ENCODE assay signal across 1 cellular context in genomic region chr10:78976825-78977760, GRCh38.
A peak's percentile ranks its signal among the peaks of the same experiment; 100 is the strongest.
TF ChIP-seq lines count a peak whose summit lies in the region.

No MANE protein-coding gene starts in this region.

TF ChIP-seq in HepG2, 621 proteins besides CTCF, POLR2A, EP300 and RAD21 (continued from another document):
- TF ChIP-seq, protein P1, sequence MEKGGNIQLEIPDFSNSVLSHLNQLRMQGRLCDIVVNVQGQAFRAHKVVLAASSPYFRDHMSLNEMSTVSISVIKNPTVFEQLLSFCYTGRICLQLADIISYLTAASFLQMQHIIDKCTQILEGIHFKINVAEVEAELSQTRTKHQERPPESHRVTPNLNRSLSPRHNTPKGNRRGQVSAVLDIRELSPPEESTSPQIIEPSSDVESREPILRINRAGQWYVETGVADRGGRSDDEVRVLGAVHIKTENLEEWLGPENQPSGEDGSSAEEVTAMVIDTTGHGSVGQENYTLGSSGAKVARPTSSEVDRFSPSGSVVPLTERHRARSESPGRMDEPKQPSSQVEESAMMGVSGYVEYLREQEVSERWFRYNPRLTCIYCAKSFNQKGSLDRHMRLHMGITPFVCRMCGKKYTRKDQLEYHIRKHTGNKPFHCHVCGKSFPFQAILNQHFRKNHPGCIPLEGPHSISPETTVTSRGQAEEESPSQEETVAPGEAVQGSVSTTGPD (CRISPR knock-in tag; IDR thresholded peaks at IDR 0.05): peak; percentile 62; the same call in 1 of the 2 replicates
- TF ChIP-seq ZNF362 (CRISPR knock-in tag; IDR thresholded peaks at IDR 0.05; ENCODE audit: borderline replicate concordance) (0 out of 2 replicates have a peak, but pooled peaks have one; percentile 12), CBX2 (IDR thresholded peaks at IDR 0.05; ENCODE audit: low read depth, low read length) (no peak), CBX2 (CRISPR knock-in tag; IDR thresholded peaks at IDR 0.05; ENCODE audit: low read depth) (no peak), EHMT2 (IDR thresholded peaks at IDR 0.05; ENCODE audit: borderline replicate concordance, low read depth, low read length) (peak; percentile 64; the same call in 1 of the 2 replicates), ZNF749 (CRISPR knock-in tag; IDR thresholded peaks at IDR 0.05; ENCODE audit: borderline replicate concordance) (no peak), ARNT (IDR thresholded peaks at IDR 0.05) (no peak), TFAP4 (IDR thresholded peaks at IDR 0.05; ENCODE audit: borderline replicate concordance, low read depth) (0 out of 2 replicates have a peak, but pooled peaks have one; percentile 35), ZBTB7B (CRISPR knock-in tag; IDR thresholded peaks at IDR 0.05) (0 out of 2 replicates have a peak, but pooled peaks have one; percentile 10), FOXA1 (IDR thresholded peaks at IDR 0.05) (no peak), FOXA1 (CRISPR knock-in tag; IDR thresholded peaks at IDR 0.05) (peak; percentile 80), YY1 (IDR thresholded peaks at IDR 0.05; ENCODE audit: insufficient read depth, insufficient replicate concordance, low read depth, low read length) (no peak), ZFX (CRISPR knock-in tag; IDR thresholded peaks at IDR 0.05; ENCODE audit: low read depth) (peak; percentile 7; the same call in 1 of the 2 replicates), ATF4 (CRISPR knock-in tag; IDR thresholded peaks at IDR 0.05) (no peak), MYC (CRISPR knock-in tag; IDR thresholded peaks at IDR 0.05; ENCODE audit: borderline replicate concordance) (peak; percentile 9; the same call in 1 of the 2 replicates), HNF4A (CRISPR knock-in tag; IDR thresholded peaks at IDR 0.05) (peak; percentile 73), NR2F6 (IDR thresholded peaks at IDR 0.05) (peak; percentile 26; the same call in 1 of the 2 replicates), NR2F6 (CRISPR knock-in tag; IDR thresholded peaks at IDR 0.05) (no peak), ZNF614 (CRISPR knock-in tag; IDR thresholded peaks at IDR 0.05; ENCODE audit: borderline replicate concordance) (no peak), ZNF503 (CRISPR knock-in tag; IDR thresholded peaks at IDR 0.05) (no peak), ZSCAN22 (CRISPR knock-in tag; IDR thresholded peaks at IDR 0.05) (0 out of 2 replicates have a peak, but pooled peaks have one; percentile 66)
